ENCODE assay signal across 1 cellular context in the genomic region with DNA sequence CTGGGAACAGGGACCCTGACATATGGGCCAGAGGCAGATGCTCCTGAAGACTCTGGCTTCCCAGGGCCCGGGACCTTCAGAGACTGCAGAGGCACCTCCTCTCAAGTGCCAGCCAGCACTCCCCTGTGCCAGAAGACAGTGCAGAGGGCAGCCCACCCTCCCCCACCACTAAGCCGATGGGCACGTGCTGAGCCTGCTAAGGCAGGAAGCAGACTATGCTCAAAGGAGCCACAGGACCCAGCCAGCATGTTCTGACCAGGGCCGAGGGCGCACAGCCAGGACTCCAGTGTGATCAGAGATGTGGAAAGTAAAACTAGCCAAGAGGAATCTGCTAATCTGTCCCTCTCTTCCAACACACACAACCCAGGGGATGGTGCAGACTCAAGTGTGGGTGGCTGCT.
TF ChIP-seq lines count a peak whose summit lies in the region.

No MANE protein-coding gene starts in this region.

TF ChIP-seq in SK-N-SH treated with all-trans-retinoic acid at 6 μM for 48 hours, 23 proteins besides CTCF, POLR2A, EP300 and RAD21 (continued from another document):
- TF ChIP-seq, protein P1, sequence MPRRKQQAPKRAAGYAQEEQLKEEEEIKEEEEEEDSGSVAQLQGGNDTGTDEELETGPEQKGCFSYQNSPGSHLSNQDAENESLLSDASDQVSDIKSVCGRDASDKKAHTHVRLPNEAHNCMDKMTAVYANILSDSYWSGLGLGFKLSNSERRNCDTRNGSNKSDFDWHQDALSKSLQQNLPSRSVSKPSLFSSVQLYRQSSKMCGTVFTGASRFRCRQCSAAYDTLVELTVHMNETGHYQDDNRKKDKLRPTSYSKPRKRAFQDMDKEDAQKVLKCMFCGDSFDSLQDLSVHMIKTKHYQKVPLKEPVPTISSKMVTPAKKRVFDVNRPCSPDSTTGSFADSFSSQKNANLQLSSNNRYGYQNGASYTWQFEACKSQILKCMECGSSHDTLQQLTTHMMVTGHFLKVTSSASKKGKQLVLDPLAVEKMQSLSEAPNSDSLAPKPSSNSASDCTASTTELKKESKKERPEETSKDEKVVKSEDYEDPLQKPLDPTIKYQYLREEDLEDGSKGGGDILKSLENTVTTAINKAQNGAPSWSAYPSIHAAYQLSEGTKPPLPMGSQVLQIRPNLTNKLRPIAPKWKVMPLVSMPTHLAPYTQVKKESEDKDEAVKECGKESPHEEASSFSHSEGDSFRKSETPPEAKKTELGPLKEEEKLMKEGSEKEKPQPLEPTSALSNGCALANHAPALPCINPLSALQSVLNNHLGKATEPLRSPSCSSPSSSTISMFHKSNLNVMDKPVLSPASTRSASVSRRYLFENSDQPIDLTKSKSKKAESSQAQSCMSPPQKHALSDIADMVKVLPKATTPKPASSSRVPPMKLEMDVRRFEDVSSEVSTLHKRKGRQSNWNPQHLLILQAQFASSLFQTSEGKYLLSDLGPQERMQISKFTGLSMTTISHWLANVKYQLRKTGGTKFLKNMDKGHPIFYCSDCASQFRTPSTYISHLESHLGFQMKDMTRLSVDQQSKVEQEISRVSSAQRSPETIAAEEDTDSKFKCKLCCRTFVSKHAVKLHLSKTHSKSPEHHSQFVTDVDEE (CRISPR knock-in tag; IDR thresholded peaks at IDR 0.05) = no peak
